In genomic region chr12:131734336-131735152, GRCh38 we compare ENCODE assay signal across 12 cellular contexts.
"Had no signal": no experiment of that assay in that cellular context is flagged by ENCODE, and none has a peak within 500 bp of the region (broad histone marks: within the 10 kb centered on the region; RNA-seq: fewer than 3 reads in every experiment).

No MANE protein-coding gene starts in this region.

- H3K27ac Mint-ChIP-seq: activated CD4-positive, alpha-beta memory T cell treated with anti-CD3 and anti-CD28 coated beads, Interleukin-2, amount 10 ng/mL, durations not matched to agents 7 days and 5 days; T-helper 2 cell treated with Interferon-gamma antibody and Interleukin-4, amounts not matched to agents 5 μg/mL and 100 μg/mL, for 36 hours had no signal

- H3K4me1 Mint-ChIP-seq: activated CD4-positive, alpha-beta memory T cell treated with anti-CD3 and anti-CD28 coated beads, Interleukin-2, amount 10 ng/mL, durations not matched to agents 7 days and 5 days had no signal

- H3K27me3 Mint-ChIP-seq: activated CD4-positive, alpha-beta memory T cell treated with anti-CD3 and anti-CD28 coated beads, Interleukin-2, amount 10 ng/mL, durations not matched to agents 7 days and 5 days; natural killer cell treated with Interleukin-12 subunit alpha and Interleukin-12 subunit beta and Interleukin-15 and Interleukin-18, amount 100 ng/mL, for 72 hours had no signal

- H3K4me3 Mint-ChIP-seq: activated CD4-positive, alpha-beta memory T cell treated with anti-CD3 and anti-CD28 coated beads, Interleukin-2, amount 10 ng/mL, durations not matched to agents 7 days and 5 days; natural killer cell treated with Interleukin-12 subunit alpha and Interleukin-12 subunit beta and Interleukin-15 and Interleukin-18, amount 100 ng/mL, for 72 hours; T-helper 2 cell treated with Interferon-gamma antibody and Interleukin-4, amounts not matched to agents 5 μg/mL and 100 μg/mL, for 36 hours had no signal

- H3K9me3 Mint-ChIP-seq: activated CD4-positive, alpha-beta memory T cell treated with anti-CD3 and anti-CD28 coated beads, Interleukin-2, amount 10 ng/mL, durations not matched to agents 7 days and 5 days; natural killer cell treated with Interleukin-12 subunit alpha and Interleukin-12 subunit beta and Interleukin-15 and Interleukin-18, amount 100 ng/mL, for 72 hours; T-helper 2 cell treated with Interferon-gamma antibody and Interleukin-4, amounts not matched to agents 5 μg/mL and 100 μg/mL, for 36 hours had no signal

- DNase-seq: activated CD4-positive, alpha-beta memory T cell treated with anti-CD3 and anti-CD28 coated beads, Interleukin-2, amount 10 ng/mL, durations not matched to agents 7 days and 5 days; activated CD4-positive, alpha-beta T cell treated with anti-CD3 and anti-CD28 coated beads for 1 hour; foreskin melanocyte; left colon; occipital lobe; SJCRH30; stimulated activated CD4-positive, alpha-beta T cell treated with anti-CD3 and anti-CD28 coated beads, Interleukin-4, amount 100 ng/mL, for 1 hour; stimulated activated CD8-positive, alpha-beta memory T cell treated with anti-CD3 and anti-CD28 coated beads, Interleukin-4, amount 100 ng/mL, for 48 hours; SW 1271; transverse colon had no signal

- ATAC-seq: left colon had no signal
